ENCODE assay signal across 14 cellular contexts in the genomic region with DNA sequence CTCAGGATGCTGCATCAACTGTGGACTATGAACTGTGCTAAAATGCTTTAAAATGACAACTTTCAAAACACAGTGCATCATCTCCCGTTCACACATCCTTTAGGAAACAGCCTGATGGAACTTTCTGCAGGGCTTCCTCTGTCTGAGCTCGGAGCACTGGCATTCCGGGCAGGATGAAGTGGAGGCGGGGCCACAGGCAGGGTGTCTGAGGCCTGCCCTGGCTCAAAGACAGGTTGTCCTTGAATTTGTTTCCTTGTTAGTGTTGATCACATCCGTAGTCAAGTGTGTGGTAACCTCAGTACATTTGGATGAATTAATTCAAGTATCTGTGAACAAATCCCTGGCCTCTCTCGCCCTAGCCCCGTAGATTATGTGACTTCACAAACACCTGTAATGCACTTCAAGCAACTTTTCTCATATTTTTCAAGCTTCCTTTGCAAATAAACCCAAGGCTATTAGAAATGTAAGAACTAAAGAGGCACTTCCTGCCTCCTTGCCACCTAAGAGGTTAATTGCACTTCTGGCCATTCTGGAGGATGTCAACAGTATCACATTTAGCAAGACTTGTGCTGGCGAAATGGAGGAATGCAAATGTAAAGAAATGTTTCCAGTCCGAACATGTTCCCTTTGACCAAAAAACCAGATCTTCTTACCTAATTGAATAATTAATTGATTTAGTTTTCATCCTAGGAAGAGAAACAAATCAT. TPM values are rescaled to one million over a fixed set of nuclear protein-coding genes. Genes with fewer than 3 reads are reported as not detected.
DNase-seq lines count a peak whose midpoint lies in the region; ATAC-seq and TF ChIP-seq lines count a peak whose summit lies in the region.
"Had no signal": no experiment of that assay in that cellular context is flagged by ENCODE, and none has a peak within 500 bp of the region (broad histone marks: within the 10 kb centered on the region; RNA-seq: fewer than 3 reads in every experiment).

No MANE protein-coding gene starts in this region.

- no peaks in the 10 kb centered on the region for H3K36me3 ChIP-seq in gastroesophageal sphincter

- H3K9me3 ChIP-seq in gastroesophageal sphincter: no peaks in the 10 kb centered on the region

- ATAC-seq in gastroesophageal sphincter (peak; percentile 38), HG03135 (IDR thresholded peaks at IDR 0.05; ENCODE audit: unreplicated experiment) (no peak), HG02642 (IDR thresholded peaks at IDR 0.05; ENCODE audit: poor library complexity, unreplicated experiment) (no peak)
- ATAC-seq: left colon had no signal

- WGBS in gastroesophageal sphincter (ENCODE audit: low coverage in 1 of 2), 2 donors: 62 to 64% methylated on average over 6 to 7 of the region's 9 CpGs

- peak overlapping the region in 3 of 4 donors; percentile 78 to 85 (median 83) for H3K27ac ChIP-seq in gastroesophageal sphincter

- peak overlapping the region in 1 of 2 donors; percentile 48 for H3K4me3 ChIP-seq in gastroesophageal sphincter

- no peak overlapping the region for H3K27ac Mint-ChIP-seq in osteocyte (ENCODE audit: unreplicated experiment)

- TF ChIP-seq CTCF in gastroesophageal sphincter (IDR thresholded peaks at IDR 0.05) (no peak), osteocyte (IDR thresholded peaks at IDR 0.05) (no peak)

- DNase-seq in DMS153 (lab: John Stamatoyannopoulos, UW): peak; percentile 43
- peak; percentile 81 for DNase-seq in NCI-H510A treated with DMSO at 0.1 percent for 48 hours (lab: John Stamatoyannopoulos, UW)
- peak; percentile 46 for DNase-seq in osteocyte (ENCODE audit: extremely low spot score, unreplicated experiment)
- no peak for DNase-seq in SK-N-DZ (ENCODE audit: low spot score)
- no peak for DNase-seq in NCI-H2081 treated with DMSO at 0.1 percent for 48 hours (lab: John Stamatoyannopoulos, UW)
- DNase-seq: activated effector memory CD4-positive, alpha-beta T cell treated with anti-CD3 and anti-CD28 coated beads, Interleukin-2, amount 50 U/mL, for 16 hours; effector memory CD4-positive, alpha-beta T cell; left colon; NCI-H748 treated with DMSO at 0.1 percent for 48 hours had no signal

- no peaks in the 10 kb centered on the region for H3K9me3 Mint-ChIP-seq in osteocyte (ENCODE audit: unreplicated experiment)

- H3K27me3 ChIP-seq in gastroesophageal sphincter: no peaks in the 10 kb centered on the region

- peaks cover 9% of the 10 kb centered on the region for H3K4me1 Mint-ChIP-seq in osteocyte (ENCODE audit: unreplicated experiment)

- H3K27me3 Mint-ChIP-seq in osteocyte (ENCODE audit: unreplicated experiment): peaks cover 10% of the 10 kb centered on the region

- H3K36me3 Mint-ChIP-seq in osteocyte (ENCODE audit: unreplicated experiment): no peaks in the 10 kb centered on the region

- no peak for TF ChIP-seq EP300 in gastroesophageal sphincter (IDR thresholded peaks at IDR 0.05)

- TF ChIP-seq POLR2A in gastroesophageal sphincter (IDR thresholded peaks at IDR 0.05): no peak

- H3K4me1 ChIP-seq in gastroesophageal sphincter: peaks cover 0 to 48% (median 7%) of the 10 kb centered on the region in 3 donors

- H3K4me3 Mint-ChIP-seq in osteocyte (ENCODE audit: unreplicated experiment): no peak overlapping the region

RNA-seq across cellular contexts. Expression of a gene that starts 3.1 kb away (rescaled TPM):
- 10 to 100 TPM; 20.4 to 75.4 (median 47.2) TPM for total RNA-seq in gastroesophageal sphincter
- 0.13 and 0.21 TPM in 2 replicates for total RNA-seq in osteocyte
- not detected in 2 replicates for polyA plus RNA-seq in SK-N-DZ (2014; cell fraction: cytosol; rRNA removed)
- polyA plus RNA-seq in SK-N-DZ (2014; cell fraction: nucleus; rRNA removed): not detected in 2 replicates

RNA-seq across cellular contexts. Expression of a gene that starts 33.5 kb away (rescaled TPM):
- total RNA-seq in gastroesophageal sphincter (10 to 100 TPM; 12.0 to 77.4 (median 39.5) TPM), osteocyte (66.3 and 68.3 TPM in 2 replicates)
- polyA plus RNA-seq in SK-N-DZ (2014; cell fraction: cytosol; rRNA removed): not detected in 2 replicates
- polyA plus RNA-seq in SK-N-DZ (2014; cell fraction: nucleus; rRNA removed): not detected in 2 replicates

RNA-seq across cellular contexts. Expression of a gene that starts 47.9 kb away (rescaled TPM):
- total RNA-seq in gastroesophageal sphincter: under 1 TPM in 1 of 4 donors, not detected in 3; 0.58 TPM
- not detected in 2 replicates for total RNA-seq in osteocyte
- polyA plus RNA-seq in SK-N-DZ (2014; cell fraction: cytosol; rRNA removed): not detected in 2 replicates
- polyA plus RNA-seq in SK-N-DZ (2014; cell fraction: nucleus; rRNA removed): not detected in 2 replicates
- total RNA-seq: H1, left colon, ureter had no signal

Comparison
In these comparisons a context has a peak if more than half of its experiments do, and no peak if none do; other contexts are left out.
1. DNase-seq: peak in DMS153 (single experiment), NCI-H510A treated with DMSO at 0.1 percent for 48 hours (single experiment) and osteocyte (single experiment); none in SK-N-DZ (single experiment) and NCI-H2081 treated with DMSO at 0.1 percent for 48 hours (single experiment).
2. RNA of a gene that starts 3.1 kb away (total RNA-seq): 20.4 to 75.4 TPM in gastroesophageal sphincter; 0.13 to 0.21 TPM in osteocyte; every median in the first group is over 10 times any median in the second.